11 cellular contexts compared by ENCODE assay signal in genomic region chr16:85167589-85168537, GRCh38. TPM values are rescaled to one million over a fixed set of nuclear protein-coding genes. Genes with fewer than 3 reads are reported as not detected.
DNase-seq lines count a peak whose midpoint lies in the region; ATAC-seq and TF ChIP-seq lines count a peak whose summit lies in the region.
"Had no signal": no experiment of that assay in that cellular context is flagged by ENCODE, and none has a peak within 500 bp of the region (broad histone marks: within the 10 kb centered on the region; RNA-seq: fewer than 3 reads in every experiment).

No MANE protein-coding gene starts in this region.

- ATAC-seq in GM21390 (IDR thresholded peaks at IDR 0.05; ENCODE audit: unreplicated experiment): no peak
- no peak for ATAC-seq in HG02610 (IDR thresholded peaks at IDR 0.05; ENCODE audit: unreplicated experiment)
- ATAC-seq in GM21515 (IDR thresholded peaks at IDR 0.05; ENCODE audit: unreplicated experiment): no peak

- TF ChIP-seq CTCF in right atrium auricular region (IDR thresholded peaks at IDR 0.05) (no peak), neural cell (IDR thresholded peaks at IDR 0.05; ENCODE audit: poor library complexity, severe bottlenecking) (no peak)

- H3K4me2 ChIP-seq in BLaER1 treated with 17β-estradiol and CSF1 and Interleukin-3, amounts not matched to agents 10 nM and 100 nM: peak overlapping the region in 9 of 11 experiments; percentile 34 to 72 (median 59); a peak in 14 of 22 replicates
- H3K4me2 ChIP-seq in neural cell (ENCODE audit: low read length): no peak overlapping the region

- H3K4me1 ChIP-seq in BLaER1 treated with 17β-estradiol and CSF1 and Interleukin-3, amounts not matched to agents 10 nM and 100 nM: peaks cover 27 to 41% (median 33%) of the 10 kb centered on the region in 10 experiments
- H3K4me1 ChIP-seq in right atrium auricular region: peaks cover 0 to 81% of the 10 kb centered on the region in 2 donors

- H3K27me3 ChIP-seq in BLaER1 treated with 17β-estradiol and CSF1 and Interleukin-3, amounts not matched to agents 10 nM and 100 nM: peaks cover 41 to 65% (median 54%) of the 10 kb centered on the region in 11 experiments
- H3K27me3 ChIP-seq in right atrium auricular region (no peaks in the 10 kb centered on the region), neural cell (ENCODE audit: insufficient read depth, low read depth, low read length) (peaks cover 19% of the 10 kb centered on the region)

- DNase-seq in NCI-H69 (lab: John Stamatoyannopoulos, UW) (peak; percentile 31), right atrium auricular region (ENCODE audit: low spot score) (no peak), NCI-H1694 (lab: John Stamatoyannopoulos, UW) (no peak)
- DNase-seq: activated CD8-positive, alpha-beta memory T cell treated with anti-CD3 and anti-CD28 coated beads for 24 hours had no signal

- H3K9me3 ChIP-seq in BLaER1 treated with 17β-estradiol and CSF1 and Interleukin-3, amounts not matched to agents 10 nM and 100 nM (replicated peaks in 1 of 11): peaks cover 0 to 9% (median 0%) of the 10 kb centered on the region in 11 experiments; a peak in 6 of 22 replicates
- no peaks in the 10 kb centered on the region for H3K9me3 ChIP-seq in right atrium auricular region
- H3K9me3 ChIP-seq in neural cell (ENCODE audit: low read length): no peaks in the 10 kb centered on the region

- no peak for TF ChIP-seq RAD21 in neural cell (conservative IDR thresholded peaks at IDR 0.05)

- H3K9me2 ChIP-seq in neural cell (ENCODE audit: insufficient read depth, low read length): no peaks in the 10 kb centered on the region

- no peak for TF ChIP-seq EP300 in neural cell (conservative IDR thresholded peaks at IDR 0.05; ENCODE audit: poor library complexity, severe bottlenecking)

- no peak overlapping the region for H3K4me3 ChIP-seq in BLaER1 treated with 17β-estradiol and CSF1 and Interleukin-3, amounts not matched to agents 10 nM and 100 nM
- H3K4me3 ChIP-seq in right atrium auricular region (peak overlapping the region; percentile 41 to 56), neural cell (ENCODE audit: low read length) (peak overlapping the region; percentile 58)

- H3K36me3 ChIP-seq in BLaER1 treated with 17β-estradiol and CSF1 and Interleukin-3, amounts not matched to agents 10 nM and 100 nM: no peaks in the 10 kb centered on the region
- H3K36me3 ChIP-seq in right atrium auricular region: no peaks in the 10 kb centered on the region
- no peaks in the 10 kb centered on the region for H3K36me3 ChIP-seq in neural cell (ENCODE audit: insufficient read depth, low read length)

- H3F3A ChIP-seq in neural cell (ENCODE audit: insufficient read depth, low read length, poor library complexity, severe bottlenecking): no peaks in the 10 kb centered on the region

- peaks cover 0 to 41% (median 24%) of the 10 kb centered on the region in 11 experiments; a peak in 13 of 22 replicates for H4K20me1 ChIP-seq in BLaER1 treated with 17β-estradiol and CSF1 and Interleukin-3, amounts not matched to agents 10 nM and 100 nM
- H4K20me1 ChIP-seq in neural cell (ENCODE audit: insufficient read depth): no peaks in the 10 kb centered on the region

- H3K9ac ChIP-seq in BLaER1 treated with 17β-estradiol and CSF1 and Interleukin-3, amounts not matched to agents 10 nM and 100 nM: no peak overlapping the region
- no peak overlapping the region for H3K9ac ChIP-seq in neural cell (ENCODE audit: low read length)

- no peak overlapping the region for H2AFZ ChIP-seq in neural cell (ENCODE audit: low read depth, low read length)

- no peaks in the 10 kb centered on the region for H3K79me2 ChIP-seq in neural cell (replicated peaks; ENCODE audit: insufficient read depth, low read length)

- H3K27ac ChIP-seq in BLaER1 treated with 17β-estradiol and CSF1 and Interleukin-3, amounts not matched to agents 10 nM and 100 nM: no peak overlapping the region
- H3K27ac ChIP-seq in right atrium auricular region (peak overlapping the region; percentile 75 to 87), neural cell (ENCODE audit: low read length) (no peak overlapping the region)

TF ChIP-seq in neural cell, 6 proteins besides CTCF, POLR2A, EP300 and RAD21:
- TF ChIP-seq EZH2 (IDR thresholded peaks at IDR 0.05; ENCODE audit: borderline replicate concordance, insufficient read depth, low read length, poor library complexity, severe bottlenecking) (no peak), POLR2AphosphoS5 (IDR thresholded peaks at IDR 0.05) (no peak), TAF1 (IDR thresholded peaks at IDR 0.05; ENCODE audit: low read depth) (no peak), REST (IDR thresholded peaks at IDR 0.05; ENCODE audit: borderline replicate concordance) (no peak), MXI1 (conservative IDR thresholded peaks at IDR 0.05; ENCODE audit: poor library complexity, severe bottlenecking) (no peak), SMC3 (conservative IDR thresholded peaks at IDR 0.05; ENCODE audit: poor library complexity) (no peak)
TF ChIP-seq in neural cell: peak in this region for 0.

RNA-seq across cellular contexts. Expression of gene CIBAR2, which starts 55.6 kb away (rescaled TPM):
- total RNA-seq in right atrium auricular region: not detected
- polyA plus RNA-seq in neural cell: not detected in 2 replicates
- polyA minus RNA-seq in neural cell: not detected in 2 replicates
- total RNA-seq: dermis microvascular lymphatic vessel endothelial cell had no signal
- polyA plus RNA-seq: CD14-positive monocyte had no signal

Comparison
In these comparisons a context has a peak if more than half of its experiments do, and no peak if none do; other contexts are left out.
1. H3K27ac ChIP-seq: peak in right atrium auricular region (2 of 2); none in BLaER1 treated with 17β-estradiol and CSF1 and Interleukin-3, amounts not matched to agents 10 nM and 100 nM (0 of 11) and neural cell (single experiment).
2. H3K4me3 ChIP-seq: peak in right atrium auricular region (2 of 2) and neural cell (single experiment); none in BLaER1 treated with 17β-estradiol and CSF1 and Interleukin-3, amounts not matched to agents 10 nM and 100 nM (0 of 10).